Comparison of ENCODE assay signal across 2 cellular contexts in genomic region chr10:47724111-47724510, GRCh38. TPM values are rescaled to one million over a fixed set of nuclear protein-coding genes. Genes with fewer than 3 reads are reported as not detected.
"Had no signal": no experiment of that assay in that cellular context is flagged by ENCODE, and none has a peak within 500 bp of the region (broad histone marks: within the 10 kb centered on the region; RNA-seq: fewer than 3 reads in every experiment).

No MANE protein-coding gene starts in this region.

RNA-seq across cellular contexts. Expression of gene SYT15B, which starts 39.3 kb away (rescaled TPM):
- total RNA-seq: activated B cell treated with CpG ODN at 0.5 μM for 24 hours, SK-MEL-5 had no signal
